ENCODE assay signal across 9 cellular contexts in the genomic region with DNA sequence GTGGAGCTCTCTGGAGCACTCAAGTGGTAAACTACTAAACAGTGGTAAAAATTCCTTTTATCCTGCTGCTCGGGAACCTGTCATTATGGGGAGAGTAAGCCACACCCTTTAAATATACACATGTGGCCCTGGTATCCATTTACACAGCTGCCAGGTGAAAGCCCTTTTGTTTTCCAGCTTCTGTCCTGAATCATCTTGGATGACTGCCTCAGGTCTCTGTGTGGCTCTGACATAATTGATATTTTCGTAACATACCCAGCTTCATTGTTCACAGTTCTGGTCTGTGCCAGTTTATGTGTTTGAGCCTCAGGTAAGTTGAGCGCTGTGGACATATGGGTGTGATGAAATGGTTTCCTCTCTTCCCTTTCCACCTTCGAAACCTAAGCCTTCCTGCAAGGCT. TPM values are rescaled to one million over a fixed set of nuclear protein-coding genes. Genes with fewer than 3 reads are reported as not detected.
A peak's percentile ranks its signal among the peaks of the same experiment; 100 is the strongest.
DNase-seq lines count a peak whose midpoint lies in the region; ATAC-seq and TF ChIP-seq lines count a peak whose summit lies in the region.
"Had no signal": no experiment of that assay in that cellular context is flagged by ENCODE, and none has a peak within 500 bp of the region (broad histone marks: within the 10 kb centered on the region; RNA-seq: fewer than 3 reads in every experiment).

No MANE protein-coding gene starts in this region.

- H3K4me1 ChIP-seq in HEK293 (ENCODE audit: control insufficient read depth, insufficient read depth, low read length) (peaks cover 9% of the 10 kb centered on the region), mucosa of rectum (ENCODE audit: control insufficient read depth in 2 of 2, insufficient read depth in 2 of 2, low read length in 2 of 2) (peaks cover 6% of the 10 kb centered on the region in 2 donors), osteoblast (ENCODE audit: insufficient read depth, low read length) (peaks cover 9% of the 10 kb centered on the region)

- no peaks in the 10 kb centered on the region for H3K9me3 ChIP-seq in HEK293 (ENCODE audit: control insufficient read depth, insufficient read depth, low read depth, low read length)
- H3K9me3 ChIP-seq in mucosa of rectum (ENCODE audit: control insufficient read depth in 2 of 2, low read length in 2 of 2) = no peaks in the 10 kb centered on the region
- H3K9me3 ChIP-seq in osteoblast (ENCODE audit: low read depth, low read length) = no peaks in the 10 kb centered on the region
- H3K9me3 ChIP-seq: left ventricle myocardium inferior had no signal

- no peaks in the 10 kb centered on the region for H4K20me1 ChIP-seq in osteoblast (ENCODE audit: insufficient read depth, low read length)

- peak; percentile 92 to 99 for DNase-seq in NCI-H2081 (lab: John Stamatoyannopoulos, UW)
- no peak for DNase-seq in osteoblast (ENCODE audit: insufficient read length, low spot score, missing footprints)
- DNase-seq: activated CD4-positive, alpha-beta T cell treated with anti-CD3 and anti-CD28 coated beads, Interleukin-2, amount 50 U/mL, for 1 hour; left ventricle myocardium inferior had no signal

- ATAC-seq in GM18858 (IDR thresholded peaks at IDR 0.05; ENCODE audit: unreplicated experiment) (no peak), GM19467 (IDR thresholded peaks at IDR 0.05; ENCODE audit: unreplicated experiment) (no peak)

- H3K4me2 ChIP-seq in osteoblast (ENCODE audit: insufficient read depth, low read length) = no peak overlapping the region

- POLR2A ChIA-PET in HEK293 (lab: Yijun Ruan, JAX) = interaction anchor here (1.2 to 2.0 kb wide), 2 partner anchors 15 to 140 kb away, joined by 3 to 7 read pairs; a partner anchor contains a TSS

- H3K27me3 ChIP-seq in mucosa of rectum (ENCODE audit: control insufficient read depth in 2 of 2, insufficient read depth in 2 of 2, low read length in 2 of 2) = no peaks in the 10 kb centered on the region
- H3K27me3 ChIP-seq in osteoblast (ENCODE audit: insufficient read depth, low read length) = peaks cover 2% of the 10 kb centered on the region

- H3K36me3 ChIP-seq in HEK293 (ENCODE audit: control insufficient read depth in 2 of 2, insufficient read depth in 1 of 2, low read length in 2 of 2) (no peaks in the 10 kb centered on the region), mucosa of rectum (ENCODE audit: control insufficient read depth in 2 of 2, insufficient read depth in 2 of 2, low read length in 2 of 2) (no peaks in the 10 kb centered on the region), osteoblast (ENCODE audit: insufficient read depth, low read length) (no peaks in the 10 kb centered on the region)
- H3K36me3 ChIP-seq: left ventricle myocardium inferior had no signal

- H2AFZ ChIP-seq in osteoblast (ENCODE audit: low read length) = no peak overlapping the region

- H3K79me2 ChIP-seq in osteoblast (ENCODE audit: insufficient read depth, low read length) = no peaks in the 10 kb centered on the region

- H3K4me3 ChIP-seq in HEK293 (ENCODE audit: low read depth, low read length) = no peak overlapping the region
- no peak overlapping the region for H3K4me3 ChIP-seq in mucosa of rectum (ENCODE audit: low read length in 2 of 2)
- no peak overlapping the region for H3K4me3 ChIP-seq in osteoblast (ENCODE audit: insufficient read depth, low read length)
- H3K4me3 ChIP-seq: left ventricle myocardium inferior had no signal

- CTCF ChIA-PET in HEK293 (lab: Yijun Ruan, JAX) = interaction anchor here (0.9 to 1.1 kb wide), 2 partner anchors 9 to 80 kb away, joined by 3 read pairs; no protein-coding TSS in a partner anchor

- no peak for TF ChIP-seq CTCF in HEK293 (tag by site-specific recombination; IDR thresholded peaks at IDR 0.05)
- no peak for TF ChIP-seq CTCF in VCaP (conservative IDR thresholded peaks at IDR 0.05)
- no peak for TF ChIP-seq CTCF in osteoblast (IDR thresholded peaks at IDR 0.05; ENCODE audit: extremely low read depth, low read depth, low read length)

- peak overlapping the region; percentile 18 to 41 for H3K9ac ChIP-seq in mucosa of rectum (ENCODE audit: low read depth in 1 of 2, low read length in 2 of 2)

- no peak overlapping the region for H3K27ac ChIP-seq in HEK293 (ENCODE audit: extremely low read depth, low read depth, low read length)
- H3K27ac ChIP-seq in VCaP = peak overlapping the region; percentile 48
- peak overlapping the region; percentile 78 to 81 for H3K27ac ChIP-seq in mucosa of rectum (ENCODE audit: low read depth in 2 of 2, low read length in 2 of 2)
- H3K27ac ChIP-seq in osteoblast (ENCODE audit: low read depth, low read length) = no peak overlapping the region
- H3K27ac ChIP-seq: left ventricle myocardium inferior had no signal

TF ChIP-seq in HEK293, 187 proteins besides CTCF, POLR2A, EP300 and RAD21:
- TF ChIP-seq SP7 (tag by site-specific recombination; IDR thresholded peaks at IDR 0.05) (peak; percentile 78), ZBTB20 (tag by site-specific recombination; IDR thresholded peaks at IDR 0.05) (peak; percentile 27; the same call in 1 of the 2 replicates), OSR2 (tag by site-specific recombination; IDR thresholded peaks at IDR 0.05) (peak; percentile 57), KLF1 (tag by site-specific recombination; IDR thresholded peaks at IDR 0.05) (peak; percentile 78), ZBTB17 (tag by site-specific recombination; IDR thresholded peaks at IDR 0.05) (no peak), PRDM1 (tag by site-specific recombination; IDR thresholded peaks at IDR 0.05) (peak; percentile 44)
TF ChIP-seq in HEK293: peak in this region for 5.

RNA-seq across cellular contexts. Expression of a gene that starts 15.7 kb away (rescaled TPM):
- total RNA-seq in osteoblast = 42.7 and 50.7 TPM in 2 replicates

Comparison
In these comparisons a context has a peak if more than half of its experiments do, and no peak if none do; other contexts are left out.
1. H3K27ac ChIP-seq: peak in VCaP (single experiment) and mucosa of rectum (2 of 2); none in HEK293 (single experiment) and osteoblast (single experiment).